Comparison of ENCODE assay signal across 8 cellular contexts in genomic region chr12:6620137-6620884, GRCh38. TPM values are rescaled to one million over a fixed set of nuclear protein-coding genes. Genes with fewer than 3 reads are reported as not detected.
DNase-seq lines count a peak whose midpoint lies in the region; ATAC-seq, FAIRE-seq and TF ChIP-seq lines count a peak whose summit lies in the region.

No MANE protein-coding gene starts in this region.

- WGBS in iPS DF 6.9 (ENCODE audit: insufficient coverage, insufficient read length) = no CpG with 5 or more reads among the region's 88 CpGs

- H3K4me2 ChIP-seq in MM.1S (ENCODE audit: low read depth, low read length) = no peak overlapping the region

- H3K27ac ChIP-seq in HUES48 (ENCODE audit: low read depth, low read length) (no peak overlapping the region), iPS DF 6.9 (ENCODE audit: low read length) (no peak overlapping the region), MM.1S (ENCODE audit: low read length) (no peak overlapping the region)

- H3K4me1 ChIP-seq in HUES48 (ENCODE audit: control insufficient read depth, insufficient read depth, low read length) = no peaks in the 10 kb centered on the region
- peaks cover 8% of the 10 kb centered on the region for H3K4me1 ChIP-seq in iPS DF 6.9 (ENCODE audit: control insufficient read depth, insufficient read depth, low read length)
- no peaks in the 10 kb centered on the region for H3K4me1 ChIP-seq in MM.1S (ENCODE audit: low read length)

- no peaks in the 10 kb centered on the region for H3K36me3 ChIP-seq in HUES48 (ENCODE audit: control insufficient read depth, insufficient read depth, low read length)
- no peaks in the 10 kb centered on the region for H3K36me3 ChIP-seq in iPS DF 6.9 (ENCODE audit: control insufficient read depth, insufficient read depth, low read length)
- H3K36me3 ChIP-seq in MM.1S (replicated peaks; ENCODE audit: insufficient read depth, low read length) = no peaks in the 10 kb centered on the region

- H3K9me3 Mint-ChIP-seq in activated naive CD8-positive, alpha-beta T cell treated with anti-CD3 and anti-CD28 coated beads, Interleukin-2, amount 50 U/mL, for 24 hours = no peaks in the 10 kb centered on the region

- TF ChIP-seq POLR2A in GM12892 (IDR thresholded peaks at IDR 0.05; ENCODE audit: low read depth, low read length) = no peak

- no peaks in the 10 kb centered on the region for H3K36me3 Mint-ChIP-seq in activated naive CD8-positive, alpha-beta T cell treated with anti-CD3 and anti-CD28 coated beads, Interleukin-2, amount 50 U/mL, for 24 hours (ENCODE audit: low read depth)

- H2AFZ ChIP-seq in MM.1S (ENCODE audit: low read length) = no peak overlapping the region

- no peak for TF ChIP-seq CTCF in MM.1S (IDR thresholded peaks at IDR 0.05; ENCODE audit: low read length)

- H3K9me3 ChIP-seq in HUES48 (ENCODE audit: control insufficient read depth, insufficient read depth, low read length) = no peaks in the 10 kb centered on the region
- no peaks in the 10 kb centered on the region for H3K9me3 ChIP-seq in iPS DF 6.9 (ENCODE audit: control insufficient read depth, insufficient read depth, low read length)
- no peaks in the 10 kb centered on the region for H3K9me3 ChIP-seq in MM.1S (replicated peaks; ENCODE audit: insufficient read depth, low read length)

- H3K4me3 Mint-ChIP-seq in activated naive CD8-positive, alpha-beta T cell treated with anti-CD3 and anti-CD28 coated beads, Interleukin-2, amount 50 U/mL, for 24 hours = peak overlapping the region; percentile 57

- DNase-seq in activated naive CD8-positive, alpha-beta T cell treated with anti-CD3 and anti-CD28 coated beads, Interleukin-2, amount 50 U/mL, for 24 hours = peak; percentile 67
- DNase-seq in iPS DF 6.9 (ENCODE audit: low read depth, low spot score) (no peak), MM.1S (no peak), GM12892 (ENCODE audit: insufficient read length) (no peak)
- DNase-seq in stimulated activated CD4-positive, alpha-beta T cell treated with anti-CD3 and anti-CD28 coated beads, Interleukin-1b, Interleukin-23, amount 100 ng/mL, for 48 hours = peak; percentile 58

- peak; percentile 75 for ATAC-seq in activated naive CD8-positive, alpha-beta T cell treated with anti-CD3 and anti-CD28 coated beads, Interleukin-2, amount 50 U/mL, for 24 hours
- ATAC-seq in HG02588 (IDR thresholded peaks at IDR 0.05; ENCODE audit: unreplicated experiment) (no peak), GM19463 (IDR thresholded peaks at IDR 0.05; ENCODE audit: unreplicated experiment) (no peak)

- H3K4me3 ChIP-seq in HUES48 (ENCODE audit: low read depth, low read length) = peak overlapping the region; percentile 48
- peak overlapping the region; percentile 12; the same call in 1 of the 2 replicates for H3K4me3 ChIP-seq in iPS DF 6.9 (ENCODE audit: low read length)
- no peak overlapping the region for H3K4me3 ChIP-seq in MM.1S (ENCODE audit: low read length)

- H3K4me1 Mint-ChIP-seq in activated naive CD8-positive, alpha-beta T cell treated with anti-CD3 and anti-CD28 coated beads, Interleukin-2, amount 50 U/mL, for 24 hours = peaks cover 13% of the 10 kb centered on the region

- no peaks in the 10 kb centered on the region for H3F3A ChIP-seq in MM.1S (ENCODE audit: insufficient read depth, low read length)

- H3K27me3 ChIP-seq in HUES48 (ENCODE audit: control insufficient read depth, insufficient read depth, low read length) (peaks cover 25% of the 10 kb centered on the region), iPS DF 6.9 (ENCODE audit: control insufficient read depth, insufficient read depth, low read length) (peaks cover 2% of the 10 kb centered on the region; the same call in 1 of the 2 replicates), MM.1S (replicated peaks; ENCODE audit: insufficient read depth, low read length) (no peaks in the 10 kb centered on the region)

- no peak for FAIRE-seq in GM12892 (lab: Jason Lieb, UNC)

- no peaks in the 10 kb centered on the region for H4K20me1 ChIP-seq in MM.1S (ENCODE audit: insufficient read depth, low read length)

- no peak overlapping the region for H3K27ac Mint-ChIP-seq in activated naive CD8-positive, alpha-beta T cell treated with anti-CD3 and anti-CD28 coated beads, Interleukin-2, amount 50 U/mL, for 24 hours

- H3K9me2 ChIP-seq in MM.1S (replicated peaks; ENCODE audit: insufficient read depth, low read length) = no peaks in the 10 kb centered on the region

- H3K9ac ChIP-seq in HUES48 (ENCODE audit: low read depth, low read length) (peak overlapping the region; percentile 59), MM.1S (ENCODE audit: low read length) (no peak overlapping the region)

- H3K79me2 ChIP-seq in MM.1S (ENCODE audit: low read length) = no peaks in the 10 kb centered on the region

- H3K27me3 Mint-ChIP-seq in activated naive CD8-positive, alpha-beta T cell treated with anti-CD3 and anti-CD28 coated beads, Interleukin-2, amount 50 U/mL, for 24 hours = no peaks in the 10 kb centered on the region

RNA-seq across cellular contexts. Expression of gene CHD4, which starts 13.1 kb away (rescaled TPM):
- polyA plus RNA-seq in GM12892 (2012; ENCODE audit: missing spikeins) = 95.7 TPM

RNA-seq across cellular contexts. Expression of gene LPAR5, which starts 15.4 kb away (rescaled TPM):
- polyA plus RNA-seq in GM12892 (2012; ENCODE audit: missing spikeins) = 1.7 TPM

RNA-seq across cellular contexts. Expression of gene ACRBP, which starts 26.9 kb away (rescaled TPM):
- polyA plus RNA-seq in GM12892 (2012; ENCODE audit: missing spikeins) = 2.1 TPM

RNA-seq across cellular contexts. Expression of gene ING4, which starts 42.6 kb away (rescaled TPM):
- 36.2 TPM for polyA plus RNA-seq in GM12892 (2012; ENCODE audit: missing spikeins)

RNA-seq across cellular contexts. Expression of gene NOP2, which starts 52.2 kb away (rescaled TPM):
- polyA plus RNA-seq in GM12892 (2012; ENCODE audit: missing spikeins) = 60.0 TPM

Comparison
In these comparisons a context has a peak if more than half of its experiments do, and no peak if none do; other contexts are left out.
1. DNase-seq: peak in activated naive CD8-positive, alpha-beta T cell treated with anti-CD3 and anti-CD28 coated beads, Interleukin-2, amount 50 U/mL, for 24 hours (single experiment) and stimulated activated CD4-positive, alpha-beta T cell treated with anti-CD3 and anti-CD28 coated beads, Interleukin-1b, Interleukin-23, amount 100 ng/mL, for 48 hours (single experiment); none in iPS DF 6.9 (single experiment), MM.1S (single experiment) and GM12892 (single experiment).